Comparison of ENCODE assay signal across 1 cellular context in the genomic region with DNA sequence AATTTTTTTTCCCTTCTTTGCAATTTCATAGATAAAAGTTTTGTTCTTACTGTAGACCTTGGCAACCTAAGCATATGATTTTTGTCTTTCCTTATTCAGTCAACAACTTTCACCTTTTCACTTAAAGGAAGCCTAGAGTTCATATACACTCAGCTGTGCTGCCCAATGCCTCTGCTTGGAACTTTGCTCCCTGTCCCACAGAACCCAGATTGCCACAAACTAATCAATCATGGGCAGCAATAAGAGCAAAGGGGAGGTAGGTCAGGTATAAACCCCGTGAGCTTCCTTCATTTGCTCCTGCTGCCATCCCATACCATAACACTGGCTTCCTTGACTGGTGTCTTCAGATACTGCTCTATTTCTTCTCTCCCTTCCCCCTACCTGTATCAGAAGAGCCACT.
TF ChIP-seq lines count a peak whose summit lies in the region.

No MANE protein-coding gene starts in this region.

TF ChIP-seq in K562, 482 proteins besides CTCF, POLR2A, EP300 and RAD21 (continued from another document):
- TF ChIP-seq, protein P1, sequence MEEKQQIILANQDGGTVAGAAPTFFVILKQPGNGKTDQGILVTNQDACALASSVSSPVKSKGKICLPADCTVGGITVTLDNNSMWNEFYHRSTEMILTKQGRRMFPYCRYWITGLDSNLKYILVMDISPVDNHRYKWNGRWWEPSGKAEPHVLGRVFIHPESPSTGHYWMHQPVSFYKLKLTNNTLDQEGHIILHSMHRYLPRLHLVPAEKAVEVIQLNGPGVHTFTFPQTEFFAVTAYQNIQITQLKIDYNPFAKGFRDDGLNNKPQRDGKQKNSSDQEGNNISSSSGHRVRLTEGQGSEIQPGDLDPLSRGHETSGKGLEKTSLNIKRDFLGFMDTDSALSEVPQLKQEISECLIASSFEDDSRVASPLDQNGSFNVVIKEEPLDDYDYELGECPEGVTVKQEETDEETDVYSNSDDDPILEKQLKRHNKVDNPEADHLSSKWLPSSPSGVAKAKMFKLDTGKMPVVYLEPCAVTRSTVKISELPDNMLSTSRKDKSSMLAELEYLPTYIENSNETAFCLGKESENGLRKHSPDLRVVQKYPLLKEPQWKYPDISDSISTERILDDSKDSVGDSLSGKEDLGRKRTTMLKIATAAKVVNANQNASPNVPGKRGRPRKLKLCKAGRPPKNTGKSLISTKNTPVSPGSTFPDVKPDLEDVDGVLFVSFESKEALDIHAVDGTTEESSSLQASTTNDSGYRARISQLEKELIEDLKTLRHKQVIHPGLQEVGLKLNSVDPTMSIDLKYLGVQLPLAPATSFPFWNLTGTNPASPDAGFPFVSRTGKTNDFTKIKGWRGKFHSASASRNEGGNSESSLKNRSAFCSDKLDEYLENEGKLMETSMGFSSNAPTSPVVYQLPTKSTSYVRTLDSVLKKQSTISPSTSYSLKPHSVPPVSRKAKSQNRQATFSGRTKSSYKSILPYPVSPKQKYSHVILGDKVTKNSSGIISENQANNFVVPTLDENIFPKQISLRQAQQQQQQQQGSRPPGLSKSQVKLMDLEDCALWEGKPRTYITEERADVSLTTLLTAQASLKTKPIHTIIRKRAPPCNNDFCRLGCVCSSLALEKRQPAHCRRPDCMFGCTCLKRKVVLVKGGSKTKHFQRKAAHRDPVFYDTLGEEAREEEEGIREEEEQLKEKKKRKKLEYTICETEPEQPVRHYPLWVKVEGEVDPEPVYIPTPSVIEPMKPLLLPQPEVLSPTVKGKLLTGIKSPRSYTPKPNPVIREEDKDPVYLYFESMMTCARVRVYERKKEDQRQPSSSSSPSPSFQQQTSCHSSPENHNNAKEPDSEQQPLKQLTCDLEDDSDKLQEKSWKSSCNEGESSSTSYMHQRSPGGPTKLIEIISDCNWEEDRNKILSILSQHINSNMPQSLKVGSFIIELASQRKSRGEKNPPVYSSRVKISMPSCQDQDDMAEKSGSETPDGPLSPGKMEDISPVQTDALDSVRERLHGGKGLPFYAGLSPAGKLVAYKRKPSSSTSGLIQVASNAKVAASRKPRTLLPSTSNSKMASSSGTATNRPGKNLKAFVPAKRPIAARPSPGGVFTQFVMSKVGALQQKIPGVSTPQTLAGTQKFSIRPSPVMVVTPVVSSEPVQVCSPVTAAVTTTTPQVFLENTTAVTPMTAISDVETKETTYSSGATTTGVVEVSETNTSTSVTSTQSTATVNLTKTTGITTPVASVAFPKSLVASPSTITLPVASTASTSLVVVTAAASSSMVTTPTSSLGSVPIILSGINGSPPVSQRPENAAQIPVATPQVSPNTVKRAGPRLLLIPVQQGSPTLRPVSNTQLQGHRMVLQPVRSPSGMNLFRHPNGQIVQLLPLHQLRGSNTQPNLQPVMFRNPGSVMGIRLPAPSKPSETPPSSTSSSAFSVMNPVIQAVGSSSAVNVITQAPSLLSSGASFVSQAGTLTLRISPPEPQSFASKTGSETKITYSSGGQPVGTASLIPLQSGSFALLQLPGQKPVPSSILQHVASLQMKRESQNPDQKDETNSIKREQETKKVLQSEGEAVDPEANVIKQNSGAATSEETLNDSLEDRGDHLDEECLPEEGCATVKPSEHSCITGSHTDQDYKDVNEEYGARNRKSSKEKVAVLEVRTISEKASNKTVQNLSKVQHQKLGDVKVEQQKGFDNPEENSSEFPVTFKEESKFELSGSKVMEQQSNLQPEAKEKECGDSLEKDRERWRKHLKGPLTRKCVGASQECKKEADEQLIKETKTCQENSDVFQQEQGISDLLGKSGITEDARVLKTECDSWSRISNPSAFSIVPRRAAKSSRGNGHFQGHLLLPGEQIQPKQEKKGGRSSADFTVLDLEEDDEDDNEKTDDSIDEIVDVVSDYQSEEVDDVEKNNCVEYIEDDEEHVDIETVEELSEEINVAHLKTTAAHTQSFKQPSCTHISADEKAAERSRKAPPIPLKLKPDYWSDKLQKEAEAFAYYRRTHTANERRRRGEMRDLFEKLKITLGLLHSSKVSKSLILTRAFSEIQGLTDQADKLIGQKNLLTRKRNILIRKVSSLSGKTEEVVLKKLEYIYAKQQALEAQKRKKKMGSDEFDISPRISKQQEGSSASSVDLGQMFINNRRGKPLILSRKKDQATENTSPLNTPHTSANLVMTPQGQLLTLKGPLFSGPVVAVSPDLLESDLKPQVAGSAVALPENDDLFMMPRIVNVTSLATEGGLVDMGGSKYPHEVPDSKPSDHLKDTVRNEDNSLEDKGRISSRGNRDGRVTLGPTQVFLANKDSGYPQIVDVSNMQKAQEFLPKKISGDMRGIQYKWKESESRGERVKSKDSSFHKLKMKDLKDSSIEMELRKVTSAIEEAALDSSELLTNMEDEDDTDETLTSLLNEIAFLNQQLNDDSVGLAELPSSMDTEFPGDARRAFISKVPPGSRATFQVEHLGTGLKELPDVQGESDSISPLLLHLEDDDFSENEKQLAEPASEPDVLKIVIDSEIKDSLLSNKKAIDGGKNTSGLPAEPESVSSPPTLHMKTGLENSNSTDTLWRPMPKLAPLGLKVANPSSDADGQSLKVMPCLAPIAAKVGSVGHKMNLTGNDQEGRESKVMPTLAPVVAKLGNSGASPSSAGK (IDR thresholded peaks at IDR 0.05) = no peak
- TF ChIP-seq ZNF124 (CRISPR knock-in tag; IDR thresholded peaks at IDR 0.05) = no peak
- TF ChIP-seq NFIX (CRISPR knock-in tag; IDR thresholded peaks at IDR 0.05; ENCODE audit: low read depth) = no peak
- TF ChIP-seq ZNF184 (CRISPR knock-in tag; IDR thresholded peaks at IDR 0.05) = no peak
- TF ChIP-seq SRSF3 (IDR thresholded peaks at IDR 0.05; ENCODE audit: insufficient read depth, low read length) = no peak
- TF ChIP-seq RBM14 (IDR thresholded peaks at IDR 0.05; ENCODE audit: borderline replicate concordance, insufficient read depth, low read depth, low read length) = no peak
- TF ChIP-seq DPF2 (IDR thresholded peaks at IDR 0.05) = no peak
- no peak for TF ChIP-seq STAG1 (CRISPR knock-in tag; IDR thresholded peaks at IDR 0.05; ENCODE audit: borderline replicate concordance)
- no peak for TF ChIP-seq FOSL1 (tag; conservative IDR thresholded peaks at IDR 0.05)
- no peak for TF ChIP-seq ZNF395 (CRISPR knock-in tag; IDR thresholded peaks at IDR 0.05)
- TF ChIP-seq ZBTB17 (CRISPR knock-in tag; IDR thresholded peaks at IDR 0.05) = no peak
- no peak for TF ChIP-seq CHAMP1 (IDR thresholded peaks at IDR 0.05)
- no peak for TF ChIP-seq DMBX1 (CRISPR knock-in tag; IDR thresholded peaks at IDR 0.05; ENCODE audit: borderline replicate concordance)
- no peak for TF ChIP-seq PRPF4 (IDR thresholded peaks at IDR 0.05; ENCODE audit: insufficient read depth, low read depth, low read length, poor library complexity, severe bottlenecking)
- TF ChIP-seq RFX1 (IDR thresholded peaks at IDR 0.05) = no peak
- TF ChIP-seq CXXC5 (CRISPR knock-in tag; IDR thresholded peaks at IDR 0.05) = no peak
